Comparison of ENCODE assay signal across 13 cellular contexts in genomic region chr10:79328737-79329504, GRCh38. TPM values are rescaled to one million over a fixed set of nuclear protein-coding genes. Genes with fewer than 3 reads are reported as not detected.
DNase-seq lines count a peak whose midpoint lies in the region; ATAC-seq and TF ChIP-seq lines count a peak whose summit lies in the region.
"Had no signal": no experiment of that assay in that cellular context is flagged by ENCODE, and none has a peak within 500 bp of the region (broad histone marks: within the 10 kb centered on the region; RNA-seq: fewer than 3 reads in every experiment).

No MANE protein-coding gene starts in this region.

- H3K4me1 ChIP-seq in foreskin keratinocyte (peaks cover 40% of the 10 kb centered on the region), transverse colon (peaks cover 0 to 14% (median 0%) of the 10 kb centered on the region in 4 donors)

- in situ Hi-C loops in transverse colon (cut with MboI; ENCODE audit: low pct_ligation_motif_present in 1 of 4, low pct_unique_long_range_greater_than_20kb in 1 of 4, low sequenced_read_pairs in 3 of 4) = no loop called here

- no peaks in the 10 kb centered on the region for H3K27me3 ChIP-seq in foreskin keratinocyte
- no peaks in the 10 kb centered on the region for H3K27me3 ChIP-seq in transverse colon
- H3K27me3 ChIP-seq: dorsolateral prefrontal cortex, thyroid gland had no signal

- no peaks in the 10 kb centered on the region for H3K36me3 ChIP-seq in transverse colon
- H3K36me3 ChIP-seq: thyroid gland had no signal

- H3K9me3 ChIP-seq in transverse colon = no peaks in the 10 kb centered on the region
- H3K9me3 ChIP-seq: thyroid gland had no signal

- TF ChIP-seq CTCF in foreskin keratinocyte (conservative IDR thresholded peaks at IDR 0.05) = no peak
- TF ChIP-seq CTCF in transverse colon (IDR thresholded peaks at IDR 0.05) = no peak

- no peak for TF ChIP-seq EP300 in transverse colon (IDR thresholded peaks at IDR 0.05; ENCODE audit: low read depth)

- intact Hi-C loops in Right ventricle myocardium superior (cut with DNase I) = no loop called here
- intact Hi-C loops in Right ventricle myocardium inferior (cut with DNase I) = no loop called here
- intact Hi-C loops in transverse colon (cut with DNase I; ENCODE audit: low total_unique reads) = no loop called here

- H3K27ac ChIP-seq in foreskin keratinocyte = peak overlapping the region; percentile 99
- no peak overlapping the region for H3K27ac ChIP-seq in transverse colon
- H3K27ac ChIP-seq: dorsolateral prefrontal cortex, thyroid gland had no signal

- no peak overlapping the region for H3K4me3 ChIP-seq in transverse colon
- H3K4me3 ChIP-seq: dorsolateral prefrontal cortex, thyroid gland had no signal

- 88 to 92% methylated on average over 7 to 14 of the region's 14 CpGs for WGBS in transverse colon (ENCODE audit: low coverage in 1 of 2), 2 donors

- no peak for ATAC-seq in Right ventricle myocardium superior (ENCODE audit: poor library complexity)
- no peak for ATAC-seq in Right ventricle myocardium inferior
- ATAC-seq in foreskin keratinocyte = peak; percentile 62

- TF ChIP-seq POLR2A in transverse colon (IDR thresholded peaks at IDR 0.05) = no peak

- DNase-seq in Right ventricle myocardium superior = peak; percentile 23
- DNase-seq in Right ventricle myocardium inferior (ENCODE audit: missing footprints) = no peak
- DNase-seq in SW480 (ENCODE audit: low spot score) = peak; percentile 50
- DNase-seq in foreskin keratinocyte = peak in 1 of 2 donors; percentile 84
- DNase-seq in transverse colon = peak; percentile 47
- no peak for DNase-seq in NCI-H2196 treated with DMSO at 0.1 percent for 48 hours (lab: John Stamatoyannopoulos, UW; ENCODE audit: unreplicated experiment)
- DNase-seq in dedifferentiated amniotic fluid mesenchymal stem cell (ENCODE audit: extremely low spot score) = no peak
- DNase-seq in activated CD8-positive, alpha-beta memory T cell treated with anti-CD3 and anti-CD28 coated beads, Interleukin-2, amount 50 U/mL, for 4 hours = no peak
- DNase-seq: activated CD8-positive, alpha-beta memory T cell treated with anti-CD3 and anti-CD28 coated beads, Interleukin-2, amount 50 U/mL, for 48 hours; H9; NK-92 treated with Interleukin-12 subunit alpha and Interleukin-12 subunit beta, amount 100 ng/mL, for 24 hours; thyroid gland had no signal

RNA-seq across cellular contexts. Expression of gene PPIF, which starts 18.3 kb away (rescaled TPM):
- total RNA-seq in Right ventricle myocardium superior (146 TPM), Right ventricle myocardium inferior (151 TPM), foreskin keratinocyte (93.2 and 99.0 TPM in 2 replicates), transverse colon (100 to 1,000 TPM in 1 of 4 donors, 10 to 100 TPM in 3; 37.2 to 149 (median 51.6) TPM)
- polyA plus RNA-seq in foreskin keratinocyte = 97.0 and 106 TPM in 2 replicates

Comparison
In these comparisons a context has a peak if more than half of its experiments do, and no peak if none do; other contexts are left out.
1. DNase-seq: peak in Right ventricle myocardium superior (single experiment), SW480 (single experiment) and transverse colon (single experiment); none in Right ventricle myocardium inferior (single experiment), NCI-H2196 treated with DMSO at 0.1 percent for 48 hours (single experiment), dedifferentiated amniotic fluid mesenchymal stem cell (single experiment) and activated CD8-positive, alpha-beta memory T cell treated with anti-CD3 and anti-CD28 coated beads, Interleukin-2, amount 50 U/mL, for 4 hours (single experiment).